In genomic region chr16:15093940-15094827, GRCh38 we compare ENCODE assay signal across 8 cellular contexts.
DNase-seq lines count a peak whose midpoint lies in the region; ATAC-seq and TF ChIP-seq lines count a peak whose summit lies in the region.
"Not testable (repeated sequence)": the region's sequence is repeated elsewhere in the genome, so short reads cannot be mapped to it uniquely, and the experiment has no call there.

Gene RRN3, minus strand, starts transcription at chr16:15094272. Its CDS starts 39 bp downstream, at chr16:15094233.

- DNase-seq in AG09309 (ENCODE audit: low read depth) (peak; percentile 66), NCI-H345 (lab: John Stamatoyannopoulos, UW) (peak; percentile 93), inferior parietal cortex (ENCODE audit: extremely low spot score) (peak; percentile 93)
- peak; percentile 60 to 77 (median 68) for DNase-seq in activated CD4-positive, CD25-positive, alpha-beta regulatory T cell (lab: John Stamatoyannopoulos, UW)
- peak; percentile 78 for DNase-seq in central memory CD4-positive, alpha-beta T cell
- peak; percentile 82 to 84 for DNase-seq in stimulated activated CD4-positive, alpha-beta T cell treated with anti-CD3 and anti-CD28 coated beads, Interleukin-12 subunit alpha, Interleukin-12 subunit beta, amount 100 ng/mL, for 24 hours (ENCODE audit: low read depth in 2 of 2)

- ATAC-seq in GM19025 (IDR thresholded peaks at IDR 0.05; ENCODE audit: low read depth, unreplicated experiment) (peak; percentile 100), HG03280 (IDR thresholded peaks at IDR 0.05; ENCODE audit: unreplicated experiment) (peak; percentile 99)

- not testable (repeated sequence) for TF ChIP-seq CTCF in AG09309 (IDR thresholded peaks at IDR 0.05; ENCODE audit: control insufficient read depth, insufficient read depth, low read depth, low read length, missing control alignments)

- peak within 1 kb of the TSS; percentile 72 for H3K4me3 ChIP-seq in AG09309 (ENCODE audit: control insufficient read depth, low read depth, low read length)

Comparison
In these comparisons a context has a peak if more than half of its experiments do, and no peak if none do; other contexts are left out.
1. Peak in every context shown above with its lines: DNase-seq, ATAC-seq and H3K4me3 ChIP-seq.